ENCODE assay signal across 14 cellular contexts in the genomic region with DNA sequence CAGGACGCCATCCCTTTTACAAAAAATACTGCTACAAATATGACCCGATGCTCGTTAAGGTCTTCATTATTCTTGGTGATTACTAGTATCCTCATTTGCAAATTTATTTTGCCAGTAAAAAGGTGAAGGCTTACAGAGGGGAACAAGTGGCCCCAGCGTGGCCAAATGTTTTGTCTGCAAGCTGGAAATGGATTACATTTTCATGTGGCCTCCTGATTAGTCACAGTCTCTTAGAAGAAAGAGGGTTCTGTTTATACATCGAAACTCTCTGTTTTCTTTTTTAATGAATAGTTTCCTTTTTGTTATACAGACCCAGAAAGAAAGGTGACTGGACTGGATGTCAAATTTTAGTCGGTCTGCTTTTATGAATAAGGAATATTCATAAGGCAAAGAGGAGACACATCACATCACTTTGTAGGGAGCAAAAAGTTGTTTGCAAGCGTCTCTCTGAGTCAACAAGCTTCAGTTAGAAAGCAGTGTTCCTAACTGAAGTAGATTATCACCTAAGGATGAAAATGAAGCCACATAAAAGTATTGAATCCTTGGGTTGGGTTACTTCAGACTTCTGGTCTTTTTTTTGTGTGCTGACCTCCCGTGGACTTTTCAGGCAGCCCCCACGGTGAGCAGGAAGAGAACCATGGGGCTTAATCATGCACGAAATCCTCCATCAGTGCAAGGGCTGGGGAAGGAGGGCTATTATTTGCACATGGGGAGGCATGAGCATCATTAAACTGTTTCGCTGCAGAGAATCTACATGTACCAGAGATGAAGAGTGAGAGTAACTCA.
"Had no signal": no experiment of that assay in that cellular context is flagged by ENCODE, and none has a peak within 500 bp of the region (broad histone marks: within the 10 kb centered on the region; RNA-seq: fewer than 3 reads in every experiment).

No MANE protein-coding gene starts in this region.

- DNase-seq: activated CD4-positive, alpha-beta T cell treated with anti-CD3 and anti-CD28 coated beads, Interleukin-2, amount 10 ng/mL, durations not matched to agents 7 days and 5 days; activated CD4-positive, CD25-positive, alpha-beta regulatory T cell; activated T-cell treated with anti-CD3 and anti-CD28 coated beads, Interleukin-2, amount 50 U/mL, for 1 hour; amniotic stem cell; immature natural killer cell; mammary epithelial cell; natural killer cell; ovary; stimulated activated CD4-positive, alpha-beta T cell treated with anti-CD3 and anti-CD28 coated beads, Interleukin-4, amount 100 ng/mL, for 24 hours; stimulated activated naive CD8-positive, alpha-beta T cell treated with anti-CD3 and anti-CD28 coated beads, Interleukin-15, amount 100 ng/mL, for 72 hours had no signal

- H3K4me1 ChIP-seq: testis had no signal

- H3K4me1 Mint-ChIP-seq: activated CD4-positive, alpha-beta T cell treated with anti-CD3 and anti-CD28 coated beads, Interleukin-2, amount 10 ng/mL, durations not matched to agents 7 days and 5 days; activated naive CD4-positive, alpha-beta T cell treated with anti-CD3 and anti-CD28 coated beads, Interleukin-2, amount 50 U/mL, for 24 hours; immature natural killer cell; natural killer cell; stimulated activated naive CD8-positive, alpha-beta T cell treated with anti-CD3 and anti-CD28 coated beads, Interleukin-15, amount 100 ng/mL, for 72 hours had no signal

- H3K9me3 Mint-ChIP-seq: activated CD4-positive, alpha-beta T cell treated with anti-CD3 and anti-CD28 coated beads, Interleukin-2, amount 10 ng/mL, durations not matched to agents 7 days and 5 days; activated naive CD4-positive, alpha-beta T cell treated with anti-CD3 and anti-CD28 coated beads, Interleukin-2, amount 50 U/mL, for 24 hours; immature natural killer cell; natural killer cell; stimulated activated naive CD8-positive, alpha-beta T cell treated with anti-CD3 and anti-CD28 coated beads, Interleukin-15, amount 100 ng/mL, for 72 hours had no signal

- H3K27ac ChIP-seq: ovary, testis had no signal

- H3K27me3 Mint-ChIP-seq: activated CD4-positive, alpha-beta T cell treated with anti-CD3 and anti-CD28 coated beads, Interleukin-2, amount 10 ng/mL, durations not matched to agents 7 days and 5 days; activated naive CD4-positive, alpha-beta T cell treated with anti-CD3 and anti-CD28 coated beads, Interleukin-2, amount 50 U/mL, for 24 hours; stimulated activated naive CD8-positive, alpha-beta T cell treated with anti-CD3 and anti-CD28 coated beads, Interleukin-15, amount 100 ng/mL, for 72 hours had no signal

- H3K36me3 Mint-ChIP-seq: activated naive CD4-positive, alpha-beta T cell treated with anti-CD3 and anti-CD28 coated beads, Interleukin-2, amount 50 U/mL, for 24 hours; immature natural killer cell; natural killer cell had no signal

- H3K27ac Mint-ChIP-seq: activated CD4-positive, alpha-beta T cell treated with anti-CD3 and anti-CD28 coated beads, Interleukin-2, amount 10 ng/mL, durations not matched to agents 7 days and 5 days; activated naive CD4-positive, alpha-beta T cell treated with anti-CD3 and anti-CD28 coated beads, Interleukin-2, amount 50 U/mL, for 24 hours; immature natural killer cell; natural killer cell; stimulated activated naive CD8-positive, alpha-beta T cell treated with anti-CD3 and anti-CD28 coated beads, Interleukin-15, amount 100 ng/mL, for 72 hours had no signal

- ATAC-seq: esophagus mucosa; left lobe of liver; natural killer cell; stimulated activated naive CD8-positive, alpha-beta T cell treated with anti-CD3 and anti-CD28 coated beads, Interleukin-15, amount 100 ng/mL, for 72 hours had no signal

- H3K4me3 Mint-ChIP-seq: activated CD4-positive, alpha-beta T cell treated with anti-CD3 and anti-CD28 coated beads, Interleukin-2, amount 10 ng/mL, durations not matched to agents 7 days and 5 days; activated naive CD4-positive, alpha-beta T cell treated with anti-CD3 and anti-CD28 coated beads, Interleukin-2, amount 50 U/mL, for 24 hours; immature natural killer cell; natural killer cell; stimulated activated naive CD8-positive, alpha-beta T cell treated with anti-CD3 and anti-CD28 coated beads, Interleukin-15, amount 100 ng/mL, for 72 hours had no signal

- H3K4me3 ChIP-seq: ovary, testis had no signal

- H3K27me3 ChIP-seq: ovary, testis had no signal

- H3K36me3 ChIP-seq: ovary had no signal

- H3K9me3 ChIP-seq: ovary, testis had no signal
